Comparison of ENCODE assay signal across 8 cellular contexts in the genomic region with DNA sequence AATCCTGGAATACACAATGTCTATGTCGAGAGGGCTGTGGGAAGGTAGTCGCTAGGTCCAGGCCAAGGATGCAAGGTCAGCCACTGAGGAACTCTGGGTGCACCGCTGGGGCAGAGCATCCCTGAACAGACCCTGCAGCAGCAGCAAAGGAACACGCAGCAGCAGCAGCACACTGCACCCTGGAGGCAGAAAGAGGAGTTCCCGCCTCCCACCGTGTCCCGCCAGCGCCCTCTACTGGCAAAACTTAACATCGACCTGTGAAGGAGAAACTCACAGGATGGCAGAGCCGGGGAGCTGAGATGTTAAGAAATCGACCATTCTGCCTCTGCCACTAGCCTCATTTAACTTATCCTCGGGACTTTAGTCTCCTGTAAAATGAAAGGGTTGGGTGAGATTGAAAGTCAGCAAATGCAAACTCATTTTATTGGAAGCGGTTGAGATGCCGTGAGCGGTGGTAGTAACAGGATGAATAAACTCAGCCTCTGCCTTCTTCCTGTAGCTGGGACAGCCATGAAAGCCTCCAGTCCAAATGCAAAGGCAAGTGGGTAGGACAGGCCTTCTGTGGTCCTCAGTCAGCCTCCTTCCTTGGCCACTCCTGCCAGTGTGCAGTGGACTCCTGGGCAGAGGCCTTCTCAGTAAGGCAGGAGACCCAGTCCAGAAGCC. TPM values are rescaled to one million over a fixed set of nuclear protein-coding genes. Genes with fewer than 3 reads are reported as not detected.
DNase-seq lines count a peak whose midpoint lies in the region; ATAC-seq and TF ChIP-seq lines count a peak whose summit lies in the region.

No MANE protein-coding gene starts in this region.

- peaks cover 0 to 13% of the 10 kb centered on the region in 2 donors for H3K36me3 Mint-ChIP-seq in activated naive CD4-positive, alpha-beta T cell treated with anti-CD3 and anti-CD28 coated beads, Interleukin-2, amount 50 U/mL, for 72 hours

- H4K20me1 ChIP-seq in DOHH2 (ENCODE audit: control insufficient read depth, insufficient read depth, low read depth, low read length) = no peaks in the 10 kb centered on the region

- H3F3A ChIP-seq in DOHH2 (ENCODE audit: control insufficient read depth, insufficient read depth) = no peaks in the 10 kb centered on the region

- H3K27ac ChIP-seq in DOHH2 (ENCODE audit: low read depth, low read length) = no peak overlapping the region
- no peak overlapping the region for H3K27ac ChIP-seq in coronary artery

- no peaks in the 10 kb centered on the region for H3K36me3 ChIP-seq in DOHH2 (ENCODE audit: control insufficient read depth, low read length)

- H3K4me2 ChIP-seq in DOHH2 (ENCODE audit: low read length) = no peak overlapping the region

- peaks cover 3 to 10% of the 10 kb centered on the region in 2 donors for H3K9me3 Mint-ChIP-seq in activated naive CD4-positive, alpha-beta T cell treated with anti-CD3 and anti-CD28 coated beads, Interleukin-2, amount 50 U/mL, for 72 hours

- no peaks in the 10 kb centered on the region for H3K79me2 ChIP-seq in DOHH2 (ENCODE audit: control insufficient read depth, low read length)

- H3K4me1 ChIP-seq in DOHH2 (ENCODE audit: control insufficient read depth, low read length) = no peaks in the 10 kb centered on the region

- H3K9me3 ChIP-seq in DOHH2 (ENCODE audit: control insufficient read depth, insufficient read depth, low read length) = no peaks in the 10 kb centered on the region

- H3K27me3 ChIP-seq in DOHH2 (ENCODE audit: control insufficient read depth, low read length) = no peaks in the 10 kb centered on the region

- peak; percentile 100 for TF ChIP-seq CTCF in DOHH2 (IDR thresholded peaks at IDR 0.05; ENCODE audit: low read depth, low read length, poor library complexity, severe bottlenecking)
- no peak for TF ChIP-seq CTCF in coronary artery (IDR thresholded peaks at IDR 0.05)

- H3K4me3 ChIP-seq in DOHH2 (ENCODE audit: low read length) = no peak overlapping the region
- H3K4me3 ChIP-seq in coronary artery = no peak overlapping the region

- DNase-seq in HK-2 (ENCODE audit: unreplicated experiment) = peak; percentile 85
- peak; percentile 89 for DNase-seq in OCI-M1 (lab: John Stamatoyannopoulos, UW)
- peak; percentile 58 to 84 for DNase-seq in activated naive CD4-positive, alpha-beta T cell treated with anti-CD3 and anti-CD28 coated beads, Interleukin-2, amount 50 U/mL, for 72 hours (ENCODE audit: low spot score in 2 of 2)
- DNase-seq in iPS DF 4.7 (ENCODE audit: extremely low read depth, low spot score) = peak; percentile 56
- DNase-seq in stimulated activated CD4-positive, alpha-beta T cell treated with anti-CD3 and anti-CD28 coated beads, Interleukin-4, amount 100 ng/mL, for 48 hours (ENCODE audit: low read depth in 2 of 2) = peak; percentile 45 to 74
- no peak for DNase-seq in coronary artery (ENCODE audit: low spot score)

- H3K27ac Mint-ChIP-seq in activated naive CD4-positive, alpha-beta T cell treated with anti-CD3 and anti-CD28 coated beads, Interleukin-2, amount 50 U/mL, for 72 hours = no peak overlapping the region

- ATAC-seq in GM19452 (IDR thresholded peaks at IDR 0.05; ENCODE audit: unreplicated experiment) = peak; percentile 71
- peak; percentile 40 to 79 for ATAC-seq in activated naive CD4-positive, alpha-beta T cell treated with anti-CD3 and anti-CD28 coated beads, Interleukin-2, amount 50 U/mL, for 72 hours

- no peaks in the 10 kb centered on the region for H3K9me2 ChIP-seq in DOHH2 (replicated peaks; ENCODE audit: control insufficient read depth, low read length)

RNA-seq across cellular contexts. Expression of a gene that starts 45.6 kb away (rescaled TPM):
- not detected for total RNA-seq in activated naive CD4-positive, alpha-beta T cell treated with anti-CD3 and anti-CD28 coated beads, Interleukin-2, amount 50 U/mL, for 72 hours
